1 cellular context compared by ENCODE assay signal in genomic region chr20:53057579-53057978, GRCh38.
A peak's percentile ranks its signal among the peaks of the same experiment; 100 is the strongest.
TF ChIP-seq lines count a peak whose summit lies in the region.

No MANE protein-coding gene starts in this region.

TF ChIP-seq in HepG2, 621 proteins besides CTCF, POLR2A, EP300 and RAD21:
- TF ChIP-seq ARID5B (CRISPR knock-in tag; IDR thresholded peaks at IDR 0.05) (peak; percentile 64), ZNF691 (CRISPR knock-in tag; IDR thresholded peaks at IDR 0.05; ENCODE audit: borderline replicate concordance, low read depth) (no peak), MLX (CRISPR knock-in tag; IDR thresholded peaks at IDR 0.05) (0 out of 2 replicates have a peak, but pooled peaks have one; percentile 36), GATAD2A (CRISPR knock-in tag; IDR thresholded peaks at IDR 0.05) (peak; percentile 36; the same call in 1 of the 2 replicates), RAD51 (IDR thresholded peaks at IDR 0.05; ENCODE audit: borderline replicate concordance) (no peak), HNF1B (CRISPR knock-in tag; IDR thresholded peaks at IDR 0.05) (0 out of 2 replicates have a peak, but pooled peaks have one; percentile 19), RNF2 (conservative IDR thresholded peaks at IDR 0.05; ENCODE audit: low read depth) (no peak), ZFYVE20 (CRISPR knock-in tag; IDR thresholded peaks at IDR 0.05; ENCODE audit: borderline replicate concordance, low read depth) (no peak), ZNF644 (CRISPR knock-in tag; IDR thresholded peaks at IDR 0.05; ENCODE audit: low read depth) (0 out of 2 replicates have a peak, but pooled peaks have one; percentile 12), BHLHE40 (IDR thresholded peaks at IDR 0.05; ENCODE audit: low read length) (0 out of 2 replicates have a peak, but pooled peaks have one; percentile 20), TFDP1 (CRISPR knock-in tag; IDR thresholded peaks at IDR 0.05; ENCODE audit: borderline replicate concordance) (peak; percentile 14; the same call in 1 of the 2 replicates), HNF4A (CRISPR knock-in tag; IDR thresholded peaks at IDR 0.05) (peak; percentile 62), FOSL2 (CRISPR knock-in tag; IDR thresholded peaks at IDR 0.05) (0 out of 2 replicates have a peak, but pooled peaks have one; percentile 18), MAX (IDR thresholded peaks at IDR 0.05) (peak; percentile 77), RXRB (CRISPR knock-in tag; IDR thresholded peaks at IDR 0.05; ENCODE audit: borderline replicate concordance) (peak; percentile 34; the same call in 1 of the 2 replicates), HMG20A (CRISPR knock-in tag; IDR thresholded peaks at IDR 0.05; ENCODE audit: borderline replicate concordance) (peak; percentile 14; the same call in 1 of the 2 replicates), IKZF5 (CRISPR knock-in tag; IDR thresholded peaks at IDR 0.05) (peak; percentile 26; the same call in 1 of the 2 replicates)
